ENCODE assay signal across 11 cellular contexts in the genomic region with DNA sequence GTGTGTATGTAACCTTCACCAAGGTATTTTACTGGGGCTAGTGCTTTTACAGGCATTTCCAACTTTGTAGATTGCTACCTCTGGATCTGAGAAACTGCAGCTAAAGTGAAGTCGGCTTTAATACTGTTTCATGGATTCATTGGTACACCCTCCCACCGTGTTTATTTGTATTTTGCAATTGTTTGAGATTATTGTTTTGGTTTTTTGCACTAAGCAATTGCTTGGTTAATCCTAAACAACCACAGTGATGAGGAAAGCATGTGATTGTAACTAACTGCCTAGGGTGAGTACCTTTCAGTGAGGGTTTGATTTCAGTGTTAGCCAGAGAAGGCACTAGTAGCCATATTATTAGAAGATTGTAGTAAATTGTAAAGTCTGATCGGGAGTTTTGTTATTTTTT. TPM values are rescaled to one million over a fixed set of nuclear protein-coding genes. Genes with fewer than 3 reads are reported as not detected.
DNase-seq lines count a peak whose midpoint lies in the region; ATAC-seq and TF ChIP-seq lines count a peak whose summit lies in the region.
"Had no signal": no experiment of that assay in that cellular context is flagged by ENCODE, and none has a peak within 500 bp of the region (broad histone marks: within the 10 kb centered on the region; RNA-seq: fewer than 3 reads in every experiment).

No MANE protein-coding gene starts in this region.

- H3K4me1 Mint-ChIP-seq in activated B cell treated with CpG ODN at 0.5 μM for 24 hours (peaks cover 70% of the 10 kb centered on the region), type B pancreatic cell (ENCODE audit: unreplicated experiment) (peaks cover 25% of the 10 kb centered on the region)

- peak overlapping the region; percentile 90 for H3K4me2 ChIP-seq in hepatocyte

- DNase-seq in left ventricle myocardium inferior (no peak), left ventricle myocardium superior (no peak), activated B cell treated with CpG ODN at 0.5 μM for 24 hours (no peak), hepatocyte (ENCODE audit: low spot score) (no peak), type B pancreatic cell (ENCODE audit: extremely low spot score, unreplicated experiment) (no peak), aorta (no peak), NCI-H2171 treated with DMSO at 0.1 percent for 48 hours (lab: John Stamatoyannopoulos, UW) (no peak), Kasumi-1 (lab: John Stamatoyannopoulos, UW) (no peak)
- DNase-seq: foreskin fibroblast, NCI-H82 had no signal

- intact Hi-C loops in left ventricle myocardium inferior (cut with micrococcal nuclease) (no loop called here), left ventricle myocardium superior (cut with micrococcal nuclease) (no loop called here), activated B cell treated with CpG ODN at 0.5 μM for 24 hours (cut with micrococcal nuclease) (no loop called here), aorta (cut with DNase I) (no loop called here)

- peak overlapping the region; percentile 3 for H3K4me3 Mint-ChIP-seq in activated B cell treated with CpG ODN at 0.5 μM for 24 hours
- peak overlapping the region; percentile 67 for H3K4me3 Mint-ChIP-seq in type B pancreatic cell

- H3K27ac Mint-ChIP-seq in activated B cell treated with CpG ODN at 0.5 μM for 24 hours (no peak overlapping the region), type B pancreatic cell (peak overlapping the region; percentile 35)

- H3K4me1 ChIP-seq in left ventricle myocardium inferior (peaks cover 89% of the 10 kb centered on the region), hepatocyte (ENCODE audit: insufficient read depth) (peaks cover 31% of the 10 kb centered on the region), aorta (ENCODE audit: control insufficient read depth in 1 of 2, insufficient read depth in 2 of 2, low read length in 2 of 2) (peaks cover 0 to 5% of the 10 kb centered on the region in 2 donors)

- peaks cover 80% of the 10 kb centered on the region for H4K20me1 ChIP-seq in hepatocyte (ENCODE audit: insufficient read depth, poor library complexity, severe bottlenecking)

- H3K79me2 ChIP-seq in hepatocyte, result peaks cover 84% of the 10 kb centered on the region

- H3K27ac ChIP-seq in left ventricle myocardium inferior (replicated peaks) (no peak overlapping the region), hepatocyte (no peak overlapping the region), aorta (ENCODE audit: low read depth in 1 of 2, low read length in 2 of 2) (no peak overlapping the region)
- H3K27ac ChIP-seq: C4-2B had no signal

- H2AFZ ChIP-seq in hepatocyte, result no peak overlapping the region

- CTCF ChIA-PET in activated B cell treated with CpG ODN at 0.5 μM for 24 hours (lab: Charles Lee), result no interaction called here

- H3K9me3 ChIP-seq in left ventricle myocardium inferior (replicated peaks) (no peaks in the 10 kb centered on the region), hepatocyte (ENCODE audit: low read depth) (no peaks in the 10 kb centered on the region), aorta (ENCODE audit: control insufficient read depth, low read length) (no peaks in the 10 kb centered on the region)

- POLR2A ChIA-PET in activated B cell treated with CpG ODN at 0.5 μM for 24 hours (lab: Charles Lee), result interaction anchor here (0.7 kb wide), 1 partner anchor 63 kb away, joined by 3 read pairs; no protein-coding TSS in a partner anchor

- no peaks in the 10 kb centered on the region for H3K9me2 ChIP-seq in hepatocyte (replicated peaks; ENCODE audit: insufficient read depth)

- no peak for TF ChIP-seq CTCF in left ventricle myocardium inferior (IDR thresholded peaks at IDR 0.05; ENCODE audit: borderline replicate concordance)
- no peak for TF ChIP-seq CTCF in activated B cell treated with CpG ODN at 0.5 μM for 24 hours (IDR thresholded peaks at IDR 0.05)
- no peak for TF ChIP-seq CTCF in hepatocyte (IDR thresholded peaks at IDR 0.05; ENCODE audit: poor library complexity)
- TF ChIP-seq CTCF in type B pancreatic cell (conservative IDR thresholded peaks at IDR 0.05), result no peak

- ATAC-seq in left ventricle myocardium superior, result no peak
- ATAC-seq in activated B cell treated with CpG ODN at 0.5 μM for 24 hours (ENCODE audit: low read depth), result no peak
- ATAC-seq in aorta (ENCODE audit: low FRiP score), result no peak

- H3K36me3 ChIP-seq in left ventricle myocardium inferior (no peaks in the 10 kb centered on the region), hepatocyte (replicated peaks; ENCODE audit: insufficient read depth, low read depth) (no peaks in the 10 kb centered on the region), aorta (ENCODE audit: control insufficient read depth in 1 of 2, insufficient read depth in 2 of 2, low read length in 1 of 2) (no peaks in the 10 kb centered on the region)

- no peaks in the 10 kb centered on the region for H3K27me3 ChIP-seq in left ventricle myocardium inferior (ENCODE audit: low read depth)
- no peaks in the 10 kb centered on the region for H3K27me3 ChIP-seq in hepatocyte
- no peaks in the 10 kb centered on the region for H3K27me3 ChIP-seq in aorta (ENCODE audit: control insufficient read depth in 1 of 2, insufficient read depth in 2 of 2, low read length in 1 of 2)

- H3K4me3 ChIP-seq in left ventricle myocardium inferior (peak overlapping the region; percentile 93), hepatocyte (peak overlapping the region; percentile 21), aorta (ENCODE audit: low read length in 2 of 2) (no peak overlapping the region)

- no peaks in the 10 kb centered on the region for H3K9me3 Mint-ChIP-seq in activated B cell treated with CpG ODN at 0.5 μM for 24 hours
- H3K9me3 Mint-ChIP-seq in type B pancreatic cell, result no peaks in the 10 kb centered on the region

- peaks cover 35% of the 10 kb centered on the region for H3K36me3 Mint-ChIP-seq in activated B cell treated with CpG ODN at 0.5 μM for 24 hours (ENCODE audit: low read depth)
- H3K36me3 Mint-ChIP-seq in type B pancreatic cell, result peaks cover 5% of the 10 kb centered on the region

- H3K27me3 Mint-ChIP-seq in activated B cell treated with CpG ODN at 0.5 μM for 24 hours, result no peaks in the 10 kb centered on the region
- no peaks in the 10 kb centered on the region for H3K27me3 Mint-ChIP-seq in type B pancreatic cell

- WGBS in hepatocyte (ENCODE audit: low lambda C conversion rate, missing lambda C conversion rate), result 66% methylated on average over 3 of the region's 3 CpGs
- 32% methylated on average over 3 of the region's 3 CpGs for WGBS in aorta, 2 donors

RNA-seq across cellular contexts. Expression of gene LUC7L3, which starts 3.3 kb away (rescaled TPM):
- total RNA-seq in left ventricle myocardium inferior, result 64.4 TPM
- total RNA-seq in left ventricle myocardium superior, result 53.3 TPM
- total RNA-seq in activated B cell treated with CpG ODN at 0.5 μM for 24 hours, result 158 and 162 TPM in 2 replicates
- total RNA-seq in hepatocyte, result 56.4 and 56.9 TPM in 2 replicates
- 156 and 256 TPM in 2 replicates for polyA plus RNA-seq in hepatocyte
- 83.4 and 157 TPM in 2 replicates for total RNA-seq in type B pancreatic cell (ENCODE audit: low replicate concordance)
- total RNA-seq in aorta, result 100 to 1,000 TPM; 123 to 189 TPM
- 100 to 1,000 TPM; 147 to 852 TPM for polyA plus RNA-seq in aorta

RNA-seq across cellular contexts. Expression of gene ANKRD40, which starts 15.0 kb away (rescaled TPM):
- 53.1 TPM for total RNA-seq in left ventricle myocardium inferior
- 54.4 TPM for total RNA-seq in left ventricle myocardium superior
- 39.0 and 40.3 TPM in 2 replicates for total RNA-seq in activated B cell treated with CpG ODN at 0.5 μM for 24 hours
- total RNA-seq in hepatocyte, result 28.1 and 30.8 TPM in 2 replicates
- polyA plus RNA-seq in hepatocyte, result 10.3 and 11.4 TPM in 2 replicates
- total RNA-seq in type B pancreatic cell (ENCODE audit: low replicate concordance), result 21.0 and 38.4 TPM in 2 replicates
- total RNA-seq in aorta, result 10 to 100 TPM; 53.2 to 55.5 TPM
- polyA plus RNA-seq in aorta, result 10 to 100 TPM; 19.1 to 20.5 TPM

RNA-seq across cellular contexts. Expression of gene ANKRD40CL, which starts 44.6 kb away (rescaled TPM):
- total RNA-seq in left ventricle myocardium inferior (not detected), left ventricle myocardium superior (not detected), activated B cell treated with CpG ODN at 0.5 μM for 24 hours (0.42 TPM in 1 of 2 replicates, not detected in the other), hepatocyte (3.3 and 4.2 TPM in 2 replicates), type B pancreatic cell (ENCODE audit: low replicate concordance) (0.90 TPM in 1 of 2 replicates, not detected in the other), aorta (not detected)
- polyA plus RNA-seq in hepatocyte (2.8 and 3.9 TPM in 2 replicates), aorta (10 to 100 TPM in 1 of 2 donors, under 1 TPM in 1; 0.26 to 23.0 TPM)

Comparison
In these comparisons a context has a peak if more than half of its experiments do, and no peak if none do; other contexts are left out.
1. H3K4me3 ChIP-seq: peak in left ventricle myocardium inferior (single experiment) and hepatocyte (single experiment); none in aorta (0 of 2).